In genomic region chr6:17874753-17875152, GRCh38 we compare ENCODE assay signal across 29 cellular contexts.
"Had no signal": no experiment of that assay in that cellular context is flagged by ENCODE, and none has a peak within 500 bp of the region (broad histone marks: within the 10 kb centered on the region; RNA-seq: fewer than 3 reads in every experiment).

No MANE protein-coding gene starts in this region.

- H3K9me3 Mint-ChIP-seq: stimulated activated effector memory CD8-positive, alpha-beta T cell treated with anti-CD3 and anti-CD28 coated beads, Interleukin-12 subunit alpha, Interleukin-12 subunit beta, amount 100 ng/mL, for 72 hours; stimulated activated memory B cell treated with anti-CD40 and anti-IgM and Interleukin-4, amounts not matched to agents 10 μg/mL and 1 μg/mL and 100 μg/mL, for 72 hours; stimulated activated naive CD8-positive, alpha-beta T cell treated with anti-CD3 and anti-CD28 coated beads, Interleukin-15, amount 100 ng/mL, for 72 hours; stimulated activated naive CD8-positive, alpha-beta T cell treated with anti-CD3 and anti-CD28 coated beads, Interleukin-15, Interleukin-2, amounts not matched to agents 100 ng/mL and 50 ng/mL, for 24 hours; type B pancreatic cell had no signal

- DNase-seq: stimulated activated CD4-positive, alpha-beta T cell treated with anti-CD3 and anti-CD28 coated beads, Interleukin-2, amount 100 ng/mL, for 48 hours; stimulated activated CD4-positive, alpha-beta T cell treated with anti-CD3 and anti-CD28 coated beads, Interleukin-4, amount 100 ng/mL, for 1 hour; stimulated activated CD4-positive, alpha-beta T cell treated with anti-CD3 and anti-CD28 coated beads, Interleukin-4, amount 100 ng/mL, for 24 hours; stimulated activated CD4-positive, alpha-beta T cell treated with anti-CD3 and anti-CD28 coated beads, Interleukin-4, amount 100 ng/mL, for 4 hours; stimulated activated CD8-positive, alpha-beta memory T cell treated with anti-CD3 and anti-CD28 coated beads, Interleukin-4, amount 100 ng/mL, for 48 hours; stimulated activated naive B cell treated with anti-CD40 and anti-IgM and Interleukin-4, amounts not matched to agents 10 μg/mL and 1 μg/mL and 100 μg/mL, for 72 hours; stimulated activated naive CD4-positive, alpha-beta T cell; stimulated activated naive CD4-positive, alpha-beta T cell treated with Interleukin-2 at 50 U/mL for 16 hours; stimulated activated naive CD8-positive, alpha-beta T cell treated with anti-CD3 and anti-CD28 coated beads, Interleukin-15, amount 100 ng/mL, for 72 hours; stimulated activated naive CD8-positive, alpha-beta T cell treated with anti-CD3 and anti-CD28 coated beads, Interleukin-15, Interleukin-2, amounts not matched to agents 100 U/mL and 50 U/mL, for 24 hours; stomach; substantia nigra; testis; thyroid gland; tibial artery; transverse colon; trophoblast cell; upper lobe of left lung; upper lobe of right lung; uterus had no signal

- H3K36me3 Mint-ChIP-seq: stimulated activated effector memory CD8-positive, alpha-beta T cell treated with anti-CD3 and anti-CD28 coated beads, Interleukin-12 subunit alpha, Interleukin-12 subunit beta, amount 100 ng/mL, for 72 hours had no signal

- H3K27ac Mint-ChIP-seq: stimulated activated effector memory CD8-positive, alpha-beta T cell treated with anti-CD3 and anti-CD28 coated beads, Interleukin-12 subunit alpha, Interleukin-12 subunit beta, amount 100 ng/mL, for 72 hours; stimulated activated memory B cell treated with anti-CD40 and anti-IgM and Interleukin-4, amounts not matched to agents 10 μg/mL and 1 μg/mL and 100 μg/mL, for 72 hours; stimulated activated naive B cell treated with anti-CD40 and anti-IgM and Interleukin-4, amounts not matched to agents 10 μg/mL and 1 μg/mL and 100 μg/mL, for 72 hours; stimulated activated naive CD8-positive, alpha-beta T cell treated with anti-CD3 and anti-CD28 coated beads, Interleukin-15, amount 100 ng/mL, for 72 hours; stimulated activated naive CD8-positive, alpha-beta T cell treated with anti-CD3 and anti-CD28 coated beads, Interleukin-15, Interleukin-2, amounts not matched to agents 100 ng/mL and 50 ng/mL, for 24 hours; type B pancreatic cell had no signal

- FAIRE-seq: urothelium cell line had no signal

- H3K27ac ChIP-seq: stomach, suprapubic skin, testis, thoracic aorta, tibial artery, tibial nerve, transverse colon, upper lobe of left lung, upper lobe of right lung, uterus, vagina had no signal

- ATAC-seq: stimulated activated effector memory CD8-positive, alpha-beta T cell treated with anti-CD3 and anti-CD28 coated beads, Interleukin-12 subunit alpha, Interleukin-12 subunit beta, amount 100 ng/mL, for 72 hours; stimulated activated memory B cell treated with anti-CD40 and anti-IgM and Interleukin-4, amounts not matched to agents 10 μg/mL and 1 μg/mL and 100 μg/mL, for 72 hours; stimulated activated naive B cell treated with anti-CD40 and anti-IgM and Interleukin-4, amounts not matched to agents 10 μg/mL and 1 μg/mL and 100 μg/mL, for 72 hours; stimulated activated naive CD8-positive, alpha-beta T cell treated with anti-CD3 and anti-CD28 coated beads, Interleukin-15, amount 100 ng/mL, for 72 hours; stimulated activated naive CD8-positive, alpha-beta T cell treated with anti-CD3 and anti-CD28 coated beads, Interleukin-15, Interleukin-2, amounts not matched to agents 100 U/mL and 50 U/mL, for 24 hours; upper lobe of right lung had no signal

- H3K4me1 Mint-ChIP-seq: stimulated activated effector memory CD8-positive, alpha-beta T cell treated with anti-CD3 and anti-CD28 coated beads, Interleukin-12 subunit alpha, Interleukin-12 subunit beta, amount 100 ng/mL, for 72 hours; stimulated activated memory B cell treated with anti-CD40 and anti-IgM and Interleukin-4, amounts not matched to agents 10 μg/mL and 1 μg/mL and 100 μg/mL, for 72 hours; stimulated activated naive CD8-positive, alpha-beta T cell treated with anti-CD3 and anti-CD28 coated beads, Interleukin-15, amount 100 ng/mL, for 72 hours had no signal

- H3K4me3 ChIP-seq: stomach, suprapubic skin, testis, thoracic aorta, thyroid gland, tibial artery, tibial nerve, transverse colon, upper lobe of left lung, upper lobe of right lung, uterus, vagina had no signal

- H3K27me3 ChIP-seq: stomach, suprapubic skin, testis, thyroid gland, tibial artery, tibial nerve, transverse colon, upper lobe of left lung, upper lobe of right lung, uterus, vagina had no signal

- H3K27me3 Mint-ChIP-seq: stimulated activated memory B cell treated with anti-CD40 and anti-IgM and Interleukin-4, amounts not matched to agents 10 μg/mL and 1 μg/mL and 100 μg/mL, for 72 hours; stimulated activated naive B cell treated with anti-CD40 and anti-IgM and Interleukin-4, amounts not matched to agents 10 μg/mL and 1 μg/mL and 100 μg/mL, for 72 hours; type B pancreatic cell had no signal

- H3K4me3 Mint-ChIP-seq: stimulated activated effector memory CD8-positive, alpha-beta T cell treated with anti-CD3 and anti-CD28 coated beads, Interleukin-12 subunit alpha, Interleukin-12 subunit beta, amount 100 ng/mL, for 72 hours; stimulated activated memory B cell treated with anti-CD40 and anti-IgM and Interleukin-4, amounts not matched to agents 10 μg/mL and 1 μg/mL and 100 μg/mL, for 72 hours; stimulated activated naive B cell treated with anti-CD40 and anti-IgM and Interleukin-4, amounts not matched to agents 10 μg/mL and 1 μg/mL and 100 μg/mL, for 72 hours; stimulated activated naive CD8-positive, alpha-beta T cell treated with anti-CD3 and anti-CD28 coated beads, Interleukin-15, amount 100 ng/mL, for 72 hours; stimulated activated naive CD8-positive, alpha-beta T cell treated with anti-CD3 and anti-CD28 coated beads, Interleukin-15, Interleukin-2, amounts not matched to agents 100 ng/mL and 50 ng/mL, for 24 hours; type B pancreatic cell had no signal

- H3K36me3 ChIP-seq: stomach, suprapubic skin, thoracic aorta, thyroid gland, tibial artery, tibial nerve, transverse colon, upper lobe of left lung, upper lobe of right lung, uterus, vagina had no signal

- H3K4me1 ChIP-seq: testis had no signal

- H3K9me3 ChIP-seq: stomach, suprapubic skin, testis, thoracic aorta, thyroid gland, tibial artery, tibial nerve, transverse colon, upper lobe of left lung, upper lobe of right lung, uterus, vagina had no signal
